Comparison of ENCODE assay signal across 10 cellular contexts in genomic region chr3:149131594-149131993, GRCh38. TPM values are rescaled to one million over a fixed set of nuclear protein-coding genes. Genes with fewer than 3 reads are reported as not detected.
A peak's percentile ranks its signal among the peaks of the same experiment; 100 is the strongest.
DNase-seq lines count a peak whose midpoint lies in the region; ATAC-seq and TF ChIP-seq lines count a peak whose summit lies in the region.
"Had no signal": no experiment of that assay in that cellular context is flagged by ENCODE, and none has a peak within 500 bp of the region (broad histone marks: within the 10 kb centered on the region; RNA-seq: fewer than 3 reads in every experiment).

No MANE protein-coding gene starts in this region.

- no TSS peak for BruUV-seq in A673 (replicated peaks; lab: Mats Ljungman, UMichigan)

- no peak overlapping the region for H3K4ac ChIP-seq in neuronal stem cell (ENCODE audit: low read length)

- POLR2A ChIA-PET in SK-N-SH (lab: Yijun Ruan, JAX), result no interaction called here
- POLR2A ChIA-PET in T-cell (lab: Charles Lee), result interaction anchor here in 1 of 2 donors (0.7 kb wide), 1 partner anchor 79 kb away, joined by 3 read pairs; no protein-coding TSS in a partner anchor
- POLR2A ChIA-PET in A673 (lab: Charles Lee; ENCODE audit: low non-redundant PET), result no interaction called here

- no peak for TF ChIP-seq RAD21 in SK-N-SH (IDR thresholded peaks at IDR 0.05; ENCODE audit: low read length)

- peaks cover 9% of the 10 kb centered on the region for H3K36me3 Mint-ChIP-seq in T-cell
- peaks cover 25% of the 10 kb centered on the region for H3K36me3 Mint-ChIP-seq in stimulated activated memory B cell treated with anti-CD40 and anti-IgM and Interleukin-4, amounts not matched to agents 10 μg/mL and 1 μg/mL and 100 μg/mL, for 72 hours

- H3F3A ChIP-seq in SK-N-SH (replicated peaks; ENCODE audit: insufficient read depth), result peaks cover 3% of the 10 kb centered on the region

- H3K9me3 Mint-ChIP-seq in T-cell, result no peaks in the 10 kb centered on the region
- no peaks in the 10 kb centered on the region for H3K9me3 Mint-ChIP-seq in stimulated activated memory B cell treated with anti-CD40 and anti-IgM and Interleukin-4, amounts not matched to agents 10 μg/mL and 1 μg/mL and 100 μg/mL, for 72 hours

- H3K4me1 ChIP-seq in SK-N-SH (ENCODE audit: control insufficient read depth in 1 of 2, insufficient read depth in 2 of 2, low read depth in 1 of 2, low read length in 1 of 2), result peaks cover 0 to 5% of the 10 kb centered on the region in 2 experiments; a peak in 1 of 4 replicates
- H3K4me1 ChIP-seq in iPS-15b (ENCODE audit: control insufficient read depth, insufficient read depth, low read length), result peaks cover 22% of the 10 kb centered on the region
- H3K4me1 ChIP-seq in A673 (ENCODE audit: insufficient read depth, low read length, poor library complexity, severe bottlenecking), result no peaks in the 10 kb centered on the region
- no peaks in the 10 kb centered on the region for H3K4me1 ChIP-seq in neuronal stem cell (ENCODE audit: control insufficient read depth in 2 of 2, insufficient read depth in 1 of 2, low read depth in 1 of 2, low read length in 2 of 2)

- no peak overlapping the region for H3K9ac ChIP-seq in SK-N-SH
- peak overlapping the region; percentile 14 for H3K9ac ChIP-seq in iPS-15b (ENCODE audit: low read depth, low read length)
- no peak overlapping the region for H3K9ac ChIP-seq in neuronal stem cell (ENCODE audit: low read depth, low read length, poor library complexity)

- H3K14ac ChIP-seq in neuronal stem cell (ENCODE audit: low read length), result no peak overlapping the region

- no peaks in the 10 kb centered on the region for H3K9me2 ChIP-seq in SK-N-SH

- H3K79me1 ChIP-seq in neuronal stem cell (ENCODE audit: low read depth, low read length), result no peaks in the 10 kb centered on the region

- no peak overlapping the region for H3K18ac ChIP-seq in neuronal stem cell (ENCODE audit: low read length)

- H3K27ac ChIP-seq in SK-N-SH (ENCODE audit: low read depth in 2 of 2, low read length in 1 of 2) (no peak overlapping the region), A673 (ENCODE audit: low read depth, low read length, poor library complexity, severe bottlenecking) (no peak overlapping the region), neuronal stem cell (replicated peaks; ENCODE audit: low read length) (no peak overlapping the region)
- H3K27ac ChIP-seq: 22Rv1 had no signal

- peaks cover 56 to 67% (median 60%) of the 10 kb centered on the region in 3 donors for H3K4me1 Mint-ChIP-seq in T-cell
- H3K4me1 Mint-ChIP-seq in stimulated activated memory B cell treated with anti-CD40 and anti-IgM and Interleukin-4, amounts not matched to agents 10 μg/mL and 1 μg/mL and 100 μg/mL, for 72 hours, result peaks cover 56% of the 10 kb centered on the region

- no peak overlapping the region for H2BK12ac ChIP-seq in neuronal stem cell (ENCODE audit: low read length)

- H2AFZ ChIP-seq in SK-N-SH (ENCODE audit: low read depth) (no peak overlapping the region), neuronal stem cell (ENCODE audit: low read length) (no peak overlapping the region)

- H3K27me3 Mint-ChIP-seq in T-cell, result no peaks in the 10 kb centered on the region
- H3K27me3 Mint-ChIP-seq in stimulated activated memory B cell treated with anti-CD40 and anti-IgM and Interleukin-4, amounts not matched to agents 10 μg/mL and 1 μg/mL and 100 μg/mL, for 72 hours, result no peaks in the 10 kb centered on the region

- H2BK5ac ChIP-seq in neuronal stem cell (ENCODE audit: low read length), result no peak overlapping the region

- no peak for TF ChIP-seq CTCF in SK-N-SH (IDR thresholded peaks at IDR 0.05)
- TF ChIP-seq CTCF in A673 (conservative IDR thresholded peaks at IDR 0.05; ENCODE audit: low read depth, low read length), result no peak

- DNase-seq in SK-N-SH (no peak), T-cell (no peak), A673 (ENCODE audit: low spot score) (no peak), neuronal stem cell (ENCODE audit: low spot score) (no peak)
- DNase-seq: NCI-H1436 had no signal

- no peak overlapping the region for H4K91ac ChIP-seq in neuronal stem cell (ENCODE audit: low read depth, low read length, poor library complexity)

- H3K4me3 ChIP-seq in SK-N-SH (ENCODE audit: low read depth in 2 of 2, low read length in 1 of 2), result no peak overlapping the region
- no peak overlapping the region for H3K4me3 ChIP-seq in iPS-15b (ENCODE audit: low read depth, low read length)
- H3K4me3 ChIP-seq in A673 (ENCODE audit: low read depth, low read length, poor library complexity, severe bottlenecking), result no peak overlapping the region
- H3K4me3 ChIP-seq in neuronal stem cell (ENCODE audit: low read length in 2 of 2), result no peak overlapping the region

- peaks cover 41% of the 10 kb centered on the region; the same call in 1 of the 2 replicates for H3K79me2 ChIP-seq in SK-N-SH (ENCODE audit: insufficient read depth)

- ATAC-seq in SK-N-SH treated with all-trans-retinoic acid at 6 μM for 48 hours, result no peak
- no peak for ATAC-seq in T-cell (replicated peaks in 1 of 4)
- ATAC-seq in stimulated activated memory B cell treated with anti-CD40 and anti-IgM and Interleukin-4, amounts not matched to agents 10 μg/mL and 1 μg/mL and 100 μg/mL, for 72 hours, result no peak
- no peak for ATAC-seq in HG03460 (IDR thresholded peaks at IDR 0.05; ENCODE audit: unreplicated experiment)

- no peak overlapping the region for H3K23ac ChIP-seq in neuronal stem cell (ENCODE audit: low read depth, low read length, poor library complexity)

- peak overlapping the region; percentile 55 to 58 for H3K27ac Mint-ChIP-seq in T-cell
- H3K27ac Mint-ChIP-seq in stimulated activated memory B cell treated with anti-CD40 and anti-IgM and Interleukin-4, amounts not matched to agents 10 μg/mL and 1 μg/mL and 100 μg/mL, for 72 hours, result peak overlapping the region; percentile 92

- no peak overlapping the region for H2BK120ac ChIP-seq in neuronal stem cell (ENCODE audit: low read depth, low read length)

- CTCF ChIA-PET in SK-N-SH (lab: Yijun Ruan, JAX) (interaction anchor here (0.9 kb wide), 1 partner anchor 11 kb away, joined by 3 read pairs; no protein-coding TSS in a partner anchor), T-cell (lab: Charles Lee) (interaction anchor here (0.6 to 1.2 kb wide), 4 partner anchors 11 to 181 kb away, joined by 3 to 6 read pairs (median 3); no protein-coding TSS in a partner anchor), A673 (lab: Charles Lee) (no interaction called here)

- H3K36me3 ChIP-seq in SK-N-SH (replicated peaks in 1 of 2; ENCODE audit: control insufficient read depth in 1 of 2, insufficient read depth in 2 of 2, low read length in 1 of 2), result peaks cover 0 to 8% of the 10 kb centered on the region in 2 experiments
- no peaks in the 10 kb centered on the region for H3K36me3 ChIP-seq in iPS-15b (ENCODE audit: control insufficient read depth, insufficient read depth, low read length)
- H3K36me3 ChIP-seq in A673 (ENCODE audit: insufficient read depth, low read length, poor library complexity, severe bottlenecking), result no peaks in the 10 kb centered on the region
- H3K36me3 ChIP-seq in neuronal stem cell (replicated peaks in 1 of 2; ENCODE audit: control insufficient read depth in 2 of 2, insufficient read depth in 2 of 2, low read length in 2 of 2), result peaks cover 0 to 9% of the 10 kb centered on the region in 2 donors

- H3K27me3 ChIP-seq in SK-N-SH (ENCODE audit: insufficient read depth), result no peaks in the 10 kb centered on the region
- H3K27me3 ChIP-seq in iPS-15b (ENCODE audit: control insufficient read depth, insufficient read depth, low read length), result no peaks in the 10 kb centered on the region
- H3K27me3 ChIP-seq in A673 (replicated peaks; ENCODE audit: insufficient read depth, low read depth, low read length, poor library complexity), result no peaks in the 10 kb centered on the region
- no peaks in the 10 kb centered on the region for H3K27me3 ChIP-seq in neuronal stem cell (ENCODE audit: control insufficient read depth in 3 of 3, insufficient read depth in 3 of 3, low read depth in 1 of 3, low read length in 3 of 3)

- no peaks in the 10 kb centered on the region for H4K20me1 ChIP-seq in SK-N-SH (ENCODE audit: insufficient read depth)

- H3K9me3 ChIP-seq in SK-N-SH, result no peaks in the 10 kb centered on the region
- no peaks in the 10 kb centered on the region for H3K9me3 ChIP-seq in iPS-15b (ENCODE audit: control insufficient read depth, insufficient read depth, low read length)
- no peaks in the 10 kb centered on the region for H3K9me3 ChIP-seq in A673 (ENCODE audit: low read depth, low read length, poor library complexity, severe bottlenecking)
- H3K9me3 ChIP-seq in neuronal stem cell (replicated peaks in 1 of 2; ENCODE audit: control insufficient read depth in 2 of 2, insufficient read depth in 1 of 2, low read depth in 1 of 2, low read length in 2 of 2), result peaks cover 0 to 6% of the 10 kb centered on the region in 2 donors

- no peak overlapping the region for H4K8ac ChIP-seq in neuronal stem cell (ENCODE audit: low read depth, low read length)

- H3K4me2 ChIP-seq in SK-N-SH (peak overlapping the region; percentile 15; the same call in 1 of the 2 replicates), neuronal stem cell (ENCODE audit: insufficient read depth, low read length, poor library complexity, severe bottlenecking) (no peak overlapping the region)

- 83% methylated on average over 4 of the region's 4 CpGs for WGBS in SK-N-SH (ENCODE audit: low lambda C conversion rate)
- WGBS in neuronal stem cell (ENCODE audit: extremely low coverage in 2 of 2, insufficient read length in 2 of 2, insufficient replicate concordance in 1 of 2), 2 donors, result no CpG with 5 or more reads among the region's 4 CpGs

- no peak overlapping the region for H2AK5ac ChIP-seq in neuronal stem cell (ENCODE audit: low read depth, low read length)

- intact Hi-C loops in A673 (cut with micrococcal nuclease; ENCODE audit: unreplicated experiment), result no loop called here

- no peak for TF ChIP-seq EP300 in SK-N-SH (IDR thresholded peaks at IDR 0.05; ENCODE audit: borderline replicate concordance in 1 of 2, low read depth in 1 of 2, low read length in 1 of 2)

- peak overlapping the region; percentile 90 to 99 (median 96) for H3K4me3 Mint-ChIP-seq in T-cell
- H3K4me3 Mint-ChIP-seq in stimulated activated memory B cell treated with anti-CD40 and anti-IgM and Interleukin-4, amounts not matched to agents 10 μg/mL and 1 μg/mL and 100 μg/mL, for 72 hours, result peak overlapping the region; percentile 96

- no peak overlapping the region for H2BK15ac ChIP-seq in neuronal stem cell (ENCODE audit: low read length)

TF ChIP-seq in SK-N-SH treated with all-trans-retinoic acid at 6 μM for 48 hours, 23 proteins besides CTCF, POLR2A, EP300 and RAD21 (continues in another document):
- TF ChIP-seq PPARA (CRISPR knock-in tag; IDR thresholded peaks at IDR 0.05; ENCODE audit: borderline replicate concordance), result no peak

RNA-seq across cellular contexts. Expression of gene HPS3, which starts 2.2 kb away (rescaled TPM):
- 9.4 and 11.3 TPM in 2 replicates for polyA plus RNA-seq in SK-N-SH (2012; rRNA removed)
- polyA plus RNA-seq in SK-N-SH (2012; cell fraction: cytosol; rRNA removed), result 13.3 and 13.7 TPM in 2 replicates
- 7.7 and 12.9 TPM in 2 replicates for polyA plus RNA-seq in SK-N-SH (2012; cell fraction: nucleus; rRNA removed)
- total RNA-seq in T-cell (10 to 100 TPM; 18.6 to 28.4 (median 21.5) TPM), A673 (2021) (12.6 and 15.1 TPM in 2 replicates)
- 11.6 TPM for polyA plus RNA-seq in neuronal stem cell (2013, experiment 1 of 2)
- polyA plus RNA-seq in neuronal stem cell (2013, experiment 2 of 2), result 12.2 TPM

RNA-seq across cellular contexts. Expression of gene HLTF, which starts 45.3 kb away (rescaled TPM):
- 10.1 and 13.2 TPM in 2 replicates for polyA plus RNA-seq in SK-N-SH (2012; rRNA removed)
- polyA plus RNA-seq in SK-N-SH (2012; cell fraction: cytosol; rRNA removed), result 14.1 and 16.7 TPM in 2 replicates
- polyA plus RNA-seq in SK-N-SH (2012; cell fraction: nucleus; rRNA removed), result 10.6 and 20.4 TPM in 2 replicates
- total RNA-seq in T-cell (10 to 100 TPM; 12.5 to 25.4 (median 19.1) TPM), A673 (2021) (37.6 and 40.1 TPM in 2 replicates)
- polyA plus RNA-seq in neuronal stem cell (2013, experiment 1 of 2), result 13.3 TPM
- 14.3 TPM for polyA plus RNA-seq in neuronal stem cell (2013, experiment 2 of 2)
